9 cellular contexts compared by ENCODE assay signal in the genomic region with DNA sequence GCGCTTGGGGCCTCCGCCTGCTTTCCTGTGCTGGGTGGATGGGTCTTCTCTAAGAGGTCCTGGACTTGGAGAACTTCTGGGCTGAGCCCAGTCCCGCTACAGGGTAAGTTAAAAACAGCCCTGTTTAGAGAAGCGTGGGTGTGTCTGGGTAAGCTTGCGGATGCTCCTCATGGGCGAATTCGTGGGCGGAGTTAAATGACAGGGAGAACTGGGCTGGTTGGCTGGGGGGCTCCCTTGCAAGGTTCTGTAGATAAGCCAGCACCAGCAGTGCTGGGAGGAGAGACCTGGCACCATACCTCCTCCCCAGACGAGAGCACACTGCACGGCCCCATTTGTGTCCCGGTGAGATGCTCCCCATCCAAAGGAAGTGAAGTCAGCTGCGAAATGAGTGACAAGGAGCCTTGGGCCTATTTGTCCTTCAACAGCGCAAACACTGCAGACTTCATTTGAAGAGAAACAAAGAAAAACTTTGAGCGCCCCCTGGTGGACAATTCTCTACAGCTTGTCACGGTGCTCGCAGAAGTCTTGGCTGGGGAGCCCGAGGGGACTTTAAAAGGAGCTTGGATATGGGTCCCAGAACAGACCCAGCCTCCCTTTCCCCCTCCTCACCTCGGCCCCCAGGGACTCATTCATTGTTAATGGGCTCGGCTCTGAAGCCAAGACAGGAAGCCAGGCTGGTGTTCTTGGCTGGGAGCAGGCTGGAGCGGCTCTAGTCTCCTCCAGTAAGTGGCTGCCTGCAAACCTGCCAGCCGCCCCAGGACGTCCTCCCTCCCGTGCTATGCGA. TPM values are rescaled to one million over a fixed set of nuclear protein-coding genes. Genes with fewer than 3 reads are reported as not detected.
A peak's percentile ranks its signal among the peaks of the same experiment; 100 is the strongest.
DNase-seq lines count a peak whose midpoint lies in the region; ATAC-seq and TF ChIP-seq lines count a peak whose summit lies in the region.
"Had no signal": no experiment of that assay in that cellular context is flagged by ENCODE, and none has a peak within 500 bp of the region (broad histone marks: within the 10 kb centered on the region; RNA-seq: fewer than 3 reads in every experiment).

No MANE protein-coding gene starts in this region.

- no peak overlapping the region for H3K27ac Mint-ChIP-seq in activated CD4-positive, alpha-beta T cell treated with anti-CD3 and anti-CD28 coated beads, Interleukin-2, amount 10 ng/mL, durations not matched to agents 7 days and 5 days

- no peaks in the 10 kb centered on the region for H3K9me3 ChIP-seq in right lobe of liver

- H3K4me3 ChIP-seq in right lobe of liver: peak overlapping the region in 1 of 3 donors; percentile 13
- H3K4me3 ChIP-seq: skin epidermis had no signal

- peak; percentile 72 to 88 (median 86) for TF ChIP-seq CTCF in right lobe of liver (IDR thresholded peaks at IDR 0.05)

- 5% methylated on average over 13 of the region's 24 CpGs for WGBS in right lobe of liver (ENCODE audit: insufficient coverage, low coverage, low lambda C conversion rate, missing lambda C conversion rate)

- in situ Hi-C loops in G401 (cut with HindIII; ENCODE audit: low sequenced_read_pairs): no loop called here

- no peak overlapping the region for H3K4me3 Mint-ChIP-seq in activated CD4-positive, alpha-beta T cell treated with anti-CD3 and anti-CD28 coated beads, Interleukin-2, amount 10 ng/mL, durations not matched to agents 7 days and 5 days

- H3K4me1 Mint-ChIP-seq in activated CD4-positive, alpha-beta T cell treated with anti-CD3 and anti-CD28 coated beads, Interleukin-2, amount 10 ng/mL, durations not matched to agents 7 days and 5 days: peaks cover 3% of the 10 kb centered on the region

- H3K36me3 ChIP-seq in right lobe of liver: no peaks in the 10 kb centered on the region

- CTCF ChIA-PET in activated CD4-positive, alpha-beta T cell treated with anti-CD3 and anti-CD28 coated beads, Interleukin-2, amount 10 ng/mL, durations not matched to agents 7 days and 5 days (lab: Charles Lee): interaction anchor here (0.6 to 1.8 kb wide), 21 partner anchors 9 to 625 kb away, joined by 3 to 5 read pairs (median 3); no protein-coding TSS in a partner anchor

- no peaks in the 10 kb centered on the region for H3K36me3 Mint-ChIP-seq in activated CD4-positive, alpha-beta T cell treated with anti-CD3 and anti-CD28 coated beads, Interleukin-2, amount 10 ng/mL, durations not matched to agents 7 days and 5 days (ENCODE audit: low read depth)

- intact Hi-C loops in right lobe of liver (cut with DNase I): loop anchor here (2.0 to 10.0 kb wide), 3 partner anchors 186 to 288 kb away; a partner anchor contains a TSS

- H3K27me3 Mint-ChIP-seq in activated CD4-positive, alpha-beta T cell treated with anti-CD3 and anti-CD28 coated beads, Interleukin-2, amount 10 ng/mL, durations not matched to agents 7 days and 5 days: no peaks in the 10 kb centered on the region

- H3K4me1 ChIP-seq in right lobe of liver: peaks cover 0 to 22% (median 0%) of the 10 kb centered on the region in 4 donors

- peak; percentile 54 for ATAC-seq in HG03457 (IDR thresholded peaks at IDR 0.05; ENCODE audit: unreplicated experiment)
- ATAC-seq in right lobe of liver: peak; percentile 73 to 81 (median 78)
- ATAC-seq in HG02840 (IDR thresholded peaks at IDR 0.05; ENCODE audit: low FRiP score, unreplicated experiment): no peak

- no peak overlapping the region for H3K27ac ChIP-seq in right lobe of liver
- H3K27ac ChIP-seq: skin epidermis had no signal

- DNase-seq in G401 (ENCODE audit: low spot score) (peak; percentile 97), NCI-H526 (lab: John Stamatoyannopoulos, UW) (peak; percentile 84 to 95), dermis blood vessel endothelial cell (peak; percentile 90), right lobe of liver (peak in 2 of 3 donors; percentile 72 to 85)
- peak; percentile 90 for DNase-seq in activated CD4-positive, alpha-beta T cell treated with anti-CD3 and anti-CD28 coated beads, Interleukin-2, amount 10 ng/mL, durations not matched to agents 7 days and 5 days
- peak; percentile 70 to 73 (median 71) for DNase-seq in stimulated activated CD4-positive, alpha-beta T cell treated with anti-CD3 and anti-CD28 coated beads, TNF-alpha, amount 100 ng/mL, for 1 hour (ENCODE audit: low read depth in 3 of 3, low spot score in 1 of 3)

- POLR2A ChIA-PET in activated CD4-positive, alpha-beta T cell treated with anti-CD3 and anti-CD28 coated beads, Interleukin-2, amount 10 ng/mL, durations not matched to agents 7 days and 5 days (lab: Charles Lee): no interaction called here

- H3K9me3 Mint-ChIP-seq in activated CD4-positive, alpha-beta T cell treated with anti-CD3 and anti-CD28 coated beads, Interleukin-2, amount 10 ng/mL, durations not matched to agents 7 days and 5 days: no peaks in the 10 kb centered on the region

- no peak for TF ChIP-seq POLR2A in right lobe of liver (IDR thresholded peaks at IDR 0.05)

- H3K27me3 ChIP-seq in right lobe of liver: no peaks in the 10 kb centered on the region

RNA-seq across cellular contexts. Expression of a gene that starts 39.5 kb away (rescaled TPM):
- 136 and 146 TPM in 2 replicates for total RNA-seq in G401 (2014; rRNA removed; shearing (Covaris generic))
- 1 to 10 TPM in 1 of 2 experiments, under 1 TPM in 1; 0.67 to 1.4 TPM for total RNA-seq in activated CD4-positive, alpha-beta T cell treated with anti-CD3 and anti-CD28 coated beads, Interleukin-2, amount 10 ng/mL, durations not matched to agents 7 days and 5 days
- total RNA-seq in dermis blood vessel endothelial cell: 31.0 and 47.1 TPM in 2 replicates
- 10 to 100 TPM in 4 of 6 experiments, 1 to 10 TPM in 2; 5.7 to 22.1 (median 12.2) TPM for total RNA-seq in right lobe of liver
